ENCODE assay signal across 33 cellular contexts in genomic region chr3:131485116-131485515, GRCh38. TPM values are rescaled to one million over a fixed set of nuclear protein-coding genes. Genes with fewer than 3 reads are reported as not detected.
A peak's percentile ranks its signal among the peaks of the same experiment; 100 is the strongest.
DNase-seq lines count a peak whose midpoint lies in the region; ATAC-seq and TF ChIP-seq lines count a peak whose summit lies in the region.
"Had no signal": no experiment of that assay in that cellular context is flagged by ENCODE, and none has a peak within 500 bp of the region (broad histone marks: within the 10 kb centered on the region; RNA-seq: fewer than 3 reads in every experiment).

No MANE protein-coding gene starts in this region.

- no peak for ATAC-seq in activated T-cell treated with anti-CD3 and anti-CD28 coated beads, Interleukin-2, amount 50 U/mL, for 72 hours (replicated peaks in 1 of 2)
- ATAC-seq in activated T-cell treated with anti-CD3 and anti-CD28 coated beads, Interleukin-2, amount 50 U/mL, for 4 hours = no peak
- no peak for ATAC-seq in HG02973 (IDR thresholded peaks at IDR 0.05; ENCODE audit: unreplicated experiment)
- ATAC-seq: left ventricle myocardium superior; psoas muscle; stimulated activated naive B cell treated with anti-CD40 and anti-IgM and Interleukin-4, amounts not matched to agents 10 μg/mL and 1 μg/mL and 100 μg/mL, for 72 hours had no signal

- no peak for TF ChIP-seq CTCF in endothelial cell (IDR thresholded peaks at IDR 0.05; ENCODE audit: unreplicated experiment)

- H3K9me3 Mint-ChIP-seq in activated T-cell treated with anti-CD3 and anti-CD28 coated beads, Interleukin-2, amount 50 U/mL, for 72 hours = no peaks in the 10 kb centered on the region
- H3K9me3 Mint-ChIP-seq in activated T-cell treated with anti-CD3 and anti-CD28 coated beads, Interleukin-2, amount 50 U/mL, for 4 hours = no peaks in the 10 kb centered on the region
- no peaks in the 10 kb centered on the region for H3K9me3 Mint-ChIP-seq in endothelial cell (ENCODE audit: unreplicated experiment)
- no peaks in the 10 kb centered on the region for H3K9me3 Mint-ChIP-seq in activated naive CD4-positive, alpha-beta T cell treated with anti-CD3 and anti-CD28 coated beads for 36 hours
- H3K9me3 Mint-ChIP-seq: CD14-positive monocyte; stimulated activated naive B cell treated with anti-CD40 and anti-IgM and Interleukin-4, amounts not matched to agents 10 μg/mL and 1 μg/mL and 100 μg/mL, for 72 hours had no signal

- intact Hi-C loops in activated naive CD4-positive, alpha-beta T cell treated with anti-CD3 and anti-CD28 coated beads for 36 hours (cut with micrococcal nuclease) = no loop called here

- peaks cover 17% of the 10 kb centered on the region for H3K4me1 Mint-ChIP-seq in activated T-cell treated with anti-CD3 and anti-CD28 coated beads, Interleukin-2, amount 50 U/mL, for 72 hours (ENCODE audit: low read depth)
- peaks cover 21% of the 10 kb centered on the region for H3K4me1 Mint-ChIP-seq in activated T-cell treated with anti-CD3 and anti-CD28 coated beads, Interleukin-2, amount 50 U/mL, for 4 hours (ENCODE audit: low read depth)
- H3K4me1 Mint-ChIP-seq in endothelial cell (ENCODE audit: unreplicated experiment) = peaks cover 2% of the 10 kb centered on the region
- peaks cover 16% of the 10 kb centered on the region for H3K4me1 Mint-ChIP-seq in activated naive CD4-positive, alpha-beta T cell treated with anti-CD3 and anti-CD28 coated beads for 36 hours (ENCODE audit: low read depth)
- H3K4me1 Mint-ChIP-seq: CD14-positive monocyte had no signal

- H3K4me3 Mint-ChIP-seq in activated T-cell treated with anti-CD3 and anti-CD28 coated beads, Interleukin-2, amount 50 U/mL, for 72 hours = no peak overlapping the region
- H3K4me3 Mint-ChIP-seq in activated T-cell treated with anti-CD3 and anti-CD28 coated beads, Interleukin-2, amount 50 U/mL, for 4 hours = no peak overlapping the region
- no peak overlapping the region for H3K4me3 Mint-ChIP-seq in endothelial cell (ENCODE audit: unreplicated experiment)
- H3K4me3 Mint-ChIP-seq in activated naive CD4-positive, alpha-beta T cell treated with anti-CD3 and anti-CD28 coated beads for 36 hours = no peak overlapping the region
- H3K4me3 Mint-ChIP-seq: activated CD4-positive, alpha-beta T cell treated with anti-CD3 and anti-CD28 coated beads, Interleukin-2, amount 10 ng/mL, durations not matched to agents 24 days and 14 days; CD14-positive monocyte; naive B cell; stimulated activated naive B cell treated with anti-CD40 and anti-IgM and Interleukin-4, amounts not matched to agents 10 μg/mL and 1 μg/mL and 100 μg/mL, for 72 hours had no signal

- CTCF ChIA-PET in activated naive CD4-positive, alpha-beta T cell treated with anti-CD3 and anti-CD28 coated beads for 36 hours (lab: Charles Lee) = interaction anchor here (0.6 to 0.7 kb wide), 2 partner anchors 407 to 448 kb away, joined by 3 read pairs; no protein-coding TSS in a partner anchor

- DNase-seq in activated T-cell treated with anti-CD3 and anti-CD28 coated beads, Interleukin-2, amount 50 U/mL, for 72 hours = no peak
- no peak for DNase-seq in activated T-cell treated with anti-CD3 and anti-CD28 coated beads, Interleukin-2, amount 50 U/mL, for 4 hours
- DNase-seq in endothelial cell (ENCODE audit: low spot score) (no peak), myocyte (ENCODE audit: low read depth) (peak; percentile 51), NCI-H446 treated with DMSO at 0.1 percent for 48 hours (lab: John Stamatoyannopoulos, UW) (no peak), NAMALWA (ENCODE audit: low spot score) (no peak)
- no peak for DNase-seq in activated naive CD4-positive, alpha-beta T cell treated with anti-CD3 and anti-CD28 coated beads for 36 hours
- DNase-seq: 8988T; activated CD4-positive, alpha-beta T cell treated with anti-CD3 and anti-CD28 coated beads, Interleukin-2, amount 10 ng/mL, durations not matched to agents 24 days and 14 days; activated naive CD4-positive, alpha-beta T cell; activated T-cell treated with anti-CD3 and anti-CD28 coated beads, Interleukin-2, amount 50 U/mL, for 48 hours; adrenal gland; Calu3; DMS79 treated with DMSO at 0.1 percent for 48 hours; GF-D8; glutamatergic neuron; HCEC 1CT; islet precursor cell; Kasumi-1; left ventricle myocardium superior; naive B cell; NCI-H146; NCI-H2107; NCI-H345; NCI-H82; nucleus accumbens; psoas muscle; SJCRH30; stimulated activated naive B cell treated with anti-CD40 and anti-IgM and Interleukin-4, amounts not matched to agents 10 μg/mL and 1 μg/mL and 100 μg/mL, for 72 hours; substantia nigra; trophoblast cell had no signal

- H3K36me3 Mint-ChIP-seq in activated T-cell treated with anti-CD3 and anti-CD28 coated beads, Interleukin-2, amount 50 U/mL, for 72 hours (ENCODE audit: insufficient read depth in 2 of 2) = peaks cover 4 to 32% of the 10 kb centered on the region in 2 donors
- peaks cover 30% of the 10 kb centered on the region for H3K36me3 Mint-ChIP-seq in activated T-cell treated with anti-CD3 and anti-CD28 coated beads, Interleukin-2, amount 50 U/mL, for 4 hours (ENCODE audit: insufficient read depth)
- peaks cover 4% of the 10 kb centered on the region for H3K36me3 Mint-ChIP-seq in endothelial cell (ENCODE audit: low read depth, unreplicated experiment)
- H3K36me3 Mint-ChIP-seq in activated naive CD4-positive, alpha-beta T cell treated with anti-CD3 and anti-CD28 coated beads for 36 hours (ENCODE audit: low read depth) = peaks cover 33% of the 10 kb centered on the region

- peak overlapping the region; percentile 65 for H3K27ac Mint-ChIP-seq in activated T-cell treated with anti-CD3 and anti-CD28 coated beads, Interleukin-2, amount 50 U/mL, for 72 hours
- peak overlapping the region; percentile 36 for H3K27ac Mint-ChIP-seq in endothelial cell (ENCODE audit: unreplicated experiment)
- H3K27ac Mint-ChIP-seq in activated naive CD4-positive, alpha-beta T cell treated with anti-CD3 and anti-CD28 coated beads for 36 hours = no peak overlapping the region
- H3K27ac Mint-ChIP-seq: stimulated activated naive B cell treated with anti-CD40 and anti-IgM and Interleukin-4, amounts not matched to agents 10 μg/mL and 1 μg/mL and 100 μg/mL, for 72 hours had no signal

- H3K27me3 Mint-ChIP-seq in activated T-cell treated with anti-CD3 and anti-CD28 coated beads, Interleukin-2, amount 50 U/mL, for 72 hours (ENCODE audit: low read depth) = no peaks in the 10 kb centered on the region
- H3K27me3 Mint-ChIP-seq in activated T-cell treated with anti-CD3 and anti-CD28 coated beads, Interleukin-2, amount 50 U/mL, for 4 hours (ENCODE audit: low read depth) = no peaks in the 10 kb centered on the region
- no peaks in the 10 kb centered on the region for H3K27me3 Mint-ChIP-seq in endothelial cell (ENCODE audit: unreplicated experiment)
- no peaks in the 10 kb centered on the region for H3K27me3 Mint-ChIP-seq in activated naive CD4-positive, alpha-beta T cell treated with anti-CD3 and anti-CD28 coated beads for 36 hours (ENCODE audit: low read depth)
- H3K27me3 Mint-ChIP-seq: activated CD4-positive, alpha-beta T cell treated with anti-CD3 and anti-CD28 coated beads, Interleukin-2, amount 10 ng/mL, durations not matched to agents 24 days and 14 days; naive B cell; stimulated activated naive B cell treated with anti-CD40 and anti-IgM and Interleukin-4, amounts not matched to agents 10 μg/mL and 1 μg/mL and 100 μg/mL, for 72 hours had no signal

RNA-seq across cellular contexts. Expression of gene MRPL3, which starts 17.7 kb away (rescaled TPM):
- 100 to 1,000 TPM; 110 to 139 TPM for total RNA-seq in activated T-cell treated with anti-CD3 and anti-CD28 coated beads, Interleukin-2, amount 50 U/mL, for 72 hours
- 100 to 1,000 TPM; 233 to 265 (median 251) TPM for total RNA-seq in activated T-cell treated with anti-CD3 and anti-CD28 coated beads, Interleukin-2, amount 50 U/mL, for 4 hours
- total RNA-seq in endothelial cell (ENCODE audit: unreplicated experiment) = 37.1 TPM
- 130 and 135 TPM in 2 replicates for total RNA-seq in myocyte
- polyA plus RNA-seq in myocyte (2012) = 45.9 TPM
- 100 to 1,000 TPM; 151 to 161 TPM for total RNA-seq in activated naive CD4-positive, alpha-beta T cell treated with anti-CD3 and anti-CD28 coated beads for 36 hours
